ENCODE assay signal across 9 cellular contexts in genomic region chr4:26218677-26219181, GRCh38.
A peak's percentile ranks its signal among the peaks of the same experiment; 100 is the strongest.
DNase-seq lines count a peak whose midpoint lies in the region; ATAC-seq and TF ChIP-seq lines count a peak whose summit lies in the region.
"Had no signal": no experiment of that assay in that cellular context is flagged by ENCODE, and none has a peak within 500 bp of the region (broad histone marks: within the 10 kb centered on the region; RNA-seq: fewer than 3 reads in every experiment).

No MANE protein-coding gene starts in this region.

- peaks cover 0 to 88% (median 0%) of the 10 kb centered on the region in 11 experiments; a peak in 2 of 22 replicates for H4K20me1 ChIP-seq in BLaER1 treated with 17β-estradiol and CSF1 and Interleukin-3, amounts not matched to agents 10 nM and 100 nM
- no peaks in the 10 kb centered on the region for H4K20me1 ChIP-seq in GM23248 (ENCODE audit: insufficient read depth)

- 22 to 25% methylated on average over 6 of the region's 6 CpGs for WGBS in GM23248 (ENCODE audit: low coverage in 1 of 2, low lambda C conversion rate in 2 of 2, missing lambda C conversion rate in 2 of 2), 2 experiments
- 52 to 60% methylated on average over 6 of the region's 6 CpGs for WGBS in lung, 2 donors

- TF ChIP-seq CTCF in lung (IDR thresholded peaks at IDR 0.05; ENCODE audit: control extremely low read depth, extremely low read depth) = no peak

- H3K4me3 ChIP-seq in BLaER1 treated with 17β-estradiol and CSF1 and Interleukin-3, amounts not matched to agents 10 nM and 100 nM = 0 out of 20 replicates have a peak overlapping the region, but pooled peaks of 1 of the 10 experiments have one; percentile 20
- H3K4me3 ChIP-seq in GM23248 (peak overlapping the region; percentile 38), lung (no peak overlapping the region)

- peaks cover 5 to 25% of the 10 kb centered on the region in 2 donors for H3K4me1 Mint-ChIP-seq in natural killer cell treated with Interleukin-12 subunit alpha and Interleukin-12 subunit beta and Interleukin-15 and Interleukin-18, amount 100 ng/mL, for 72 hours (ENCODE audit: low read depth in 2 of 2)

- H3K27me3 ChIP-seq in BLaER1 treated with 17β-estradiol and CSF1 and Interleukin-3, amounts not matched to agents 10 nM and 100 nM = no peaks in the 10 kb centered on the region
- H3K27me3 ChIP-seq in GM23248 (replicated peaks; ENCODE audit: insufficient read depth) = 0 out of 2 replicates have a peak, but pooled peaks cover 9% of the 10 kb centered on the region
- no peaks in the 10 kb centered on the region for H3K27me3 ChIP-seq in lung (ENCODE audit: control insufficient read depth, insufficient read depth)

- ATAC-seq in lung (ENCODE audit: insufficient read depth, low FRiP score) (peak; percentile 29), GM19467 (IDR thresholded peaks at IDR 0.05; ENCODE audit: unreplicated experiment) (no peak)
- ATAC-seq in natural killer cell treated with Interleukin-12 subunit alpha and Interleukin-12 subunit beta and Interleukin-15 and Interleukin-18, amount 100 ng/mL, for 72 hours = no peak

- H3K9me3 ChIP-seq in BLaER1 treated with 17β-estradiol and CSF1 and Interleukin-3, amounts not matched to agents 10 nM and 100 nM (replicated peaks in 1 of 11) = peaks cover 0 to 2% (median 0%) of the 10 kb centered on the region in 11 experiments; a peak in 1 of 22 replicates
- H3K9me3 ChIP-seq in GM23248 (ENCODE audit: low read depth) (no peaks in the 10 kb centered on the region), lung (ENCODE audit: control insufficient read depth in 2 of 2, insufficient read depth in 1 of 2, low read length in 1 of 2) (peaks cover 0 to 2% of the 10 kb centered on the region in 2 donors)

- H3K9me3 Mint-ChIP-seq in natural killer cell treated with Interleukin-12 subunit alpha and Interleukin-12 subunit beta and Interleukin-15 and Interleukin-18, amount 100 ng/mL, for 72 hours = peaks cover 7% of the 10 kb centered on the region

- H3K9ac ChIP-seq in BLaER1 treated with 17β-estradiol and CSF1 and Interleukin-3, amounts not matched to agents 10 nM and 100 nM = peak overlapping the region in 8 of 11 experiments; percentile 1 to 82 (median 70); a peak in 14 of 22 replicates
- H3K9ac ChIP-seq in GM23248 = peak overlapping the region; percentile 43; the same call in 1 of the 2 replicates

- H2AFZ ChIP-seq in GM23248 = peak overlapping the region; percentile 67

- 0 out of 2 replicates have a peak, but pooled peaks cover 5% of the 10 kb centered on the region for H3F3A ChIP-seq in GM23248 (ENCODE audit: insufficient read depth)

- peak overlapping the region; percentile 23 to 86 (median 71); a peak in 21 of 22 replicates for H3K4me2 ChIP-seq in BLaER1 treated with 17β-estradiol and CSF1 and Interleukin-3, amounts not matched to agents 10 nM and 100 nM
- H3K4me2 ChIP-seq in GM23248 (ENCODE audit: unreplicated experiment) = peak overlapping the region; percentile 71

- H3K9me2 ChIP-seq in GM23248 (ENCODE audit: insufficient read depth) = no peaks in the 10 kb centered on the region

- H3K4me3 Mint-ChIP-seq in natural killer cell treated with Interleukin-12 subunit alpha and Interleukin-12 subunit beta and Interleukin-15 and Interleukin-18, amount 100 ng/mL, for 72 hours = no peak overlapping the region

- peak; percentile 19 for DNase-seq in GM23248
- DNase-seq in NOMO-1 treated with dmso at 0.1 percent for 144 hours (lab: John Stamatoyannopoulos, UW; ENCODE audit: unreplicated experiment) = peak; percentile 54
- no peak for DNase-seq in lung (ENCODE audit: low spot score)
- no peak for DNase-seq in natural killer cell treated with Interleukin-12 subunit alpha and Interleukin-12 subunit beta and Interleukin-15 and Interleukin-18, amount 100 ng/mL, for 72 hours (ENCODE audit: low spot score)
- no peak for DNase-seq in NCI-H748 (lab: John Stamatoyannopoulos, UW; ENCODE audit: unreplicated experiment)
- DNase-seq in occipital lobe (lab: John Stamatoyannopoulos, UW) = no peak
- DNase-seq: small intestine had no signal

- in situ Hi-C loops in GM23248 (cut with MboI) = no loop called here

- H3K36me3 ChIP-seq in BLaER1 treated with 17β-estradiol and CSF1 and Interleukin-3, amounts not matched to agents 10 nM and 100 nM = peaks cover 0 to 53% (median 0%) of the 10 kb centered on the region in 11 experiments; a peak in 3 of 22 replicates
- H3K36me3 ChIP-seq in GM23248 (ENCODE audit: low read depth) (no peaks in the 10 kb centered on the region), lung (ENCODE audit: control insufficient read depth in 2 of 2, insufficient read depth in 2 of 2, low read length in 2 of 2) (no peaks in the 10 kb centered on the region)

- H3K4me1 ChIP-seq in BLaER1 treated with 17β-estradiol and CSF1 and Interleukin-3, amounts not matched to agents 10 nM and 100 nM = peaks cover 12 to 57% (median 27%) of the 10 kb centered on the region in 10 experiments
- peaks cover 35% of the 10 kb centered on the region for H3K4me1 ChIP-seq in GM23248 (ENCODE audit: insufficient read depth)
- no peaks in the 10 kb centered on the region for H3K4me1 ChIP-seq in lung (ENCODE audit: control insufficient read depth in 2 of 2, insufficient read depth in 2 of 2, low read length in 2 of 2)

- H3K36me3 Mint-ChIP-seq in natural killer cell treated with Interleukin-12 subunit alpha and Interleukin-12 subunit beta and Interleukin-15 and Interleukin-18, amount 100 ng/mL, for 72 hours = peaks cover 4% of the 10 kb centered on the region

- peaks cover 6 to 7% of the 10 kb centered on the region in 2 donors for H3K27me3 Mint-ChIP-seq in natural killer cell treated with Interleukin-12 subunit alpha and Interleukin-12 subunit beta and Interleukin-15 and Interleukin-18, amount 100 ng/mL, for 72 hours

- H3K27ac ChIP-seq in BLaER1 treated with 17β-estradiol and CSF1 and Interleukin-3, amounts not matched to agents 10 nM and 100 nM = peak overlapping the region in 10 of 11 experiments; percentile 48 to 95 (median 78); a peak in 19 of 22 replicates
- peak overlapping the region; percentile 33; the same call in 1 of the 2 replicates for H3K27ac ChIP-seq in GM23248
- peak overlapping the region in 1 of 2 donors; percentile 63 for H3K27ac ChIP-seq in lung (ENCODE audit: low read depth in 1 of 2, low read length in 1 of 2)

- no peaks in the 10 kb centered on the region for H3K79me2 ChIP-seq in GM23248 (ENCODE audit: insufficient read depth)

- H3K27ac Mint-ChIP-seq in natural killer cell treated with Interleukin-12 subunit alpha and Interleukin-12 subunit beta and Interleukin-15 and Interleukin-18, amount 100 ng/mL, for 72 hours = peak overlapping the region in 1 of 2 donors; percentile 53

Comparison
In these comparisons a context has a peak if more than half of its experiments do, and no peak if none do; other contexts are left out.
1. DNase-seq: peak in GM23248 (single experiment) and NOMO-1 treated with dmso at 0.1 percent for 144 hours (single experiment); none in lung (single experiment), natural killer cell treated with Interleukin-12 subunit alpha and Interleukin-12 subunit beta and Interleukin-15 and Interleukin-18, amount 100 ng/mL, for 72 hours (single experiment), NCI-H748 (single experiment) and occipital lobe (single experiment).